In genomic region chr4:139903845-139904244, GRCh38 we compare ENCODE assay signal across 33 cellular contexts.
A peak's percentile ranks its signal among the peaks of the same experiment; 100 is the strongest.
DNase-seq lines count a peak whose midpoint lies in the region; ATAC-seq, FAIRE-seq and TF ChIP-seq lines count a peak whose summit lies in the region.
"Had no signal": no experiment of that assay in that cellular context is flagged by ENCODE, and none has a peak within 500 bp of the region (broad histone marks: within the 10 kb centered on the region; RNA-seq: fewer than 3 reads in every experiment).

No MANE protein-coding gene starts in this region.

- in situ Hi-C loops in GM23248 (cut with MboI) = no loop called here
- in situ Hi-C loops in K562 (cut with MboI) = no loop called here
- in situ Hi-C loops in HepG2 (cut with HindIII; ENCODE audit: extremely low pct_ligation_motif_present, low pct_unique_long_range_greater_than_20kb) = no loop called here

- H3K36me3 ChIP-seq in GM23248 (ENCODE audit: low read depth) (no peaks in the 10 kb centered on the region), K562 (ENCODE audit: control insufficient read depth, insufficient read depth, low read length) (no peaks in the 10 kb centered on the region), HepG2 (replicated peaks in 1 of 2; ENCODE audit: control insufficient read depth in 1 of 2, insufficient read depth in 2 of 2, low read length in 2 of 2) (no peaks in the 10 kb centered on the region)
- H3K36me3 ChIP-seq: ascending aorta, cardiac muscle cell, left lung, right atrium auricular region, SJSA1, stomach, vagina had no signal

- no peak for TF ChIP-seq EP300 in K562 (IDR thresholded peaks at IDR 0.05; ENCODE audit: low read length)
- TF ChIP-seq EP300 in HepG2 (IDR thresholded peaks at IDR 0.05; ENCODE audit: low read depth in 2 of 2, low read length in 2 of 2) = no peak
- TF ChIP-seq EP300 in HepG2 (CRISPR knock-in tag; IDR thresholded peaks at IDR 0.05; ENCODE audit: borderline replicate concordance) = no peak

- no peak overlapping the region for H3K27ac ChIP-seq in GM23248
- no peak overlapping the region for H3K27ac ChIP-seq in K562 (ENCODE audit: extremely low read depth, low read depth, low read length)
- no peak overlapping the region for H3K27ac ChIP-seq in HepG2 (ENCODE audit: extremely low read length, insufficient read depth, low read length)
- H3K27ac ChIP-seq: ascending aorta, cardiac muscle cell, epithelial cell of prostate, left lung, right atrium auricular region, SJSA1, stomach had no signal

- H3K4me3 ChIP-seq in GM23248 (no peak overlapping the region), NB4 (ENCODE audit: low read depth, low read length) (no peak overlapping the region), K562 (no peak overlapping the region), HepG2 (replicated peaks in 1 of 3; ENCODE audit: insufficient read depth in 1 of 3, low read depth in 2 of 3, low read length in 3 of 3) (no peak overlapping the region)
- H3K4me3 ChIP-seq: ascending aorta, cardiac muscle cell, left lung, right atrium auricular region, SJSA1, stomach, vagina had no signal

- CTCF ChIA-PET in K562 (lab: Yijun Ruan, JAX; ENCODE audit: low intra/inter-chr PET ratio) = no interaction called here
- CTCF ChIA-PET in HepG2 (lab: Yijun Ruan, JAX; ENCODE audit: low intra/inter-chr PET ratio, low total read pairs) = no interaction called here

- peaks cover 15% of the 10 kb centered on the region; the same call in 1 of the 2 replicates for H3F3A ChIP-seq in GM23248 (ENCODE audit: insufficient read depth)

- BruUV-seq in K562 (replicated peaks; lab: Mats Ljungman, UMichigan) = no TSS peak
- BruUV-seq in HepG2 (replicated peaks; lab: Mats Ljungman, UMichigan) = no TSS peak

- H2AFZ ChIP-seq in GM23248 (no peak overlapping the region), K562 (ENCODE audit: low read depth, low read length) (no peak overlapping the region), HepG2 (ENCODE audit: low read length) (no peak overlapping the region)

- no peaks in the 10 kb centered on the region for H3K9me3 ChIP-seq in GM23248 (ENCODE audit: low read depth)
- H3K9me3 ChIP-seq in K562 (replicated peaks; ENCODE audit: control insufficient read depth, insufficient read depth, low read depth, low read length) = no peaks in the 10 kb centered on the region
- H3K9me3 ChIP-seq in HepG2 (ENCODE audit: low read length) = no peaks in the 10 kb centered on the region
- H3K9me3 ChIP-seq: ascending aorta, left lung, right atrium auricular region, SJSA1, stomach, vagina had no signal

- POLR2A ChIA-PET in K562 (lab: Yijun Ruan, JAX) = no interaction called here
- POLR2A ChIA-PET in HepG2 (lab: Yijun Ruan, JAX) = no interaction called here

- DNase-seq in GM23248 = peak; percentile 26
- peak; percentile 32 for DNase-seq in NB4 (ENCODE audit: low read depth)
- no peak for DNase-seq in K562 (ENCODE audit: extremely low read depth in 1 of 4, low spot score in 3 of 4)
- no peak for DNase-seq in HepG2 (ENCODE audit: low spot score)
- no peak for DNase-seq in mucosa of gallbladder (ENCODE audit: low spot score)
- DNase-seq: activated B cell treated with CpG ODN at 0.5 μM for 24 hours; activated CD8-positive, alpha-beta memory T cell treated with anti-CD3 and anti-CD28 coated beads, Interleukin-2, amount 10 ng/mL, durations not matched to agents 7 days and 5 days; activated gamma-delta T cell treated with Interleukin-2 at 50 U/mL for 16 hours; activated naive CD8-positive, alpha-beta T cell treated with anti-CD3 and anti-CD28 coated beads, Interleukin-2, amount 10 ng/mL, durations not matched to agents 7 days and 5 days; activated T-cell treated with anti-CD3 and anti-CD28 coated beads, Interleukin-2, amount 50 U/mL, for 48 hours; CD8-positive, alpha-beta memory T cell; DMS 273 treated with DMSO at 0.1 percent for 48 hours; KG1; left lung; mesenchymal stem cell; NCI-H146; posterior cingulate gyrus; RPMI8226; stimulated activated CD4-positive, alpha-beta T cell treated with anti-CD3 and anti-CD28 coated beads, Interleukin-2, amount 100 ng/mL, for 48 hours; stomach; T-cell had no signal

- no peaks in the 10 kb centered on the region for H3K9me2 ChIP-seq in GM23248 (ENCODE audit: insufficient read depth)

- TF ChIP-seq RAD21 in K562 (CRISPR knock-in tag; conservative IDR thresholded peaks at IDR 0.05 in 1 of 2, IDR thresholded peaks at IDR 0.05 in 1 of 2) = no peak
- TF ChIP-seq RAD21 in HepG2 (CRISPR knock-in tag; IDR thresholded peaks at IDR 0.05) = no peak

- H3K4me1 ChIP-seq in GM23248 (ENCODE audit: insufficient read depth) (peaks cover 11% of the 10 kb centered on the region; the same call in 1 of the 2 replicates), K562 (replicated peaks in 1 of 2; ENCODE audit: control insufficient read depth in 2 of 2, insufficient read depth in 2 of 2, low read length in 2 of 2) (no peaks in the 10 kb centered on the region), HepG2 (ENCODE audit: insufficient read depth, low read length) (no peaks in the 10 kb centered on the region)

- H3K9me1 ChIP-seq in K562 (ENCODE audit: control insufficient read depth, insufficient read depth, low read length) = no peaks in the 10 kb centered on the region

- H4K20me1 ChIP-seq in GM23248 (ENCODE audit: insufficient read depth) (no peaks in the 10 kb centered on the region), K562 (replicated peaks; ENCODE audit: control insufficient read depth, insufficient read depth, low read length) (no peaks in the 10 kb centered on the region), HepG2 (ENCODE audit: insufficient read depth, low read length) (no peaks in the 10 kb centered on the region)

- ATAC-seq in K562 (no peak), HepG2 (no peak), GM21717 (IDR thresholded peaks at IDR 0.05; ENCODE audit: unreplicated experiment) (no peak), HG02840 (IDR thresholded peaks at IDR 0.05; ENCODE audit: low FRiP score, unreplicated experiment) (no peak), HG03521 (IDR thresholded peaks at IDR 0.05; ENCODE audit: unreplicated experiment) (no peak)
- ATAC-seq: activated CD8-positive, alpha-beta memory T cell treated with anti-CD3 and anti-CD28 coated beads, Interleukin-2, amount 10 ng/mL, durations not matched to agents 7 days and 5 days; HCT116; left lung; T-cell had no signal

- intact Hi-C loops in K562 (cut with micrococcal nuclease) = no loop called here
- intact Hi-C loops in HepG2 (cut with micrococcal nuclease; ENCODE audit: unreplicated experiment) = no loop called here

- no peak overlapping the region for H3K4me2 ChIP-seq in GM23248 (ENCODE audit: unreplicated experiment)
- no peak overlapping the region for H3K4me2 ChIP-seq in K562 (ENCODE audit: insufficient read depth, low read length)
- no peak overlapping the region for H3K4me2 ChIP-seq in HepG2 (ENCODE audit: low read depth, low read length)

- no peak overlapping the region for H3K9ac ChIP-seq in GM23248
- H3K9ac ChIP-seq in K562 (ENCODE audit: insufficient read depth in 1 of 2, low read depth in 2 of 2, low read length in 2 of 2) = no peak overlapping the region
- no peak overlapping the region for H3K9ac ChIP-seq in HepG2 (ENCODE audit: insufficient read depth, low read depth, low read length)

- no peaks in the 10 kb centered on the region for H3K27me3 ChIP-seq in GM23248 (replicated peaks; ENCODE audit: insufficient read depth)
- H3K27me3 ChIP-seq in K562 (ENCODE audit: control insufficient read depth in 2 of 2, insufficient read depth in 2 of 2, low read length in 2 of 2) = peaks cover 6 to 13% of the 10 kb centered on the region in 2 experiments
- H3K27me3 ChIP-seq in HepG2 (ENCODE audit: control insufficient read depth in 1 of 2, insufficient read depth in 2 of 2, low read length in 2 of 2) = peaks cover 0 to 5% of the 10 kb centered on the region in 2 experiments; a peak in 1 of 5 replicates
- H3K27me3 ChIP-seq: ascending aorta, cardiac muscle cell, left lung, right atrium auricular region, SJSA1, stomach, vagina had no signal

- no peak for FAIRE-seq in K562 (lab: Jason Lieb, UNC)
- FAIRE-seq in HepG2 (lab: Jason Lieb, UNC) = no peak
- FAIRE-seq: colon, islet of Langerhans had no signal

- H3K79me2 ChIP-seq in GM23248 (ENCODE audit: insufficient read depth) (no peaks in the 10 kb centered on the region), K562 (ENCODE audit: control insufficient read depth, insufficient read depth, low read length) (no peaks in the 10 kb centered on the region), HepG2 (ENCODE audit: insufficient read depth, low read length) (no peaks in the 10 kb centered on the region)

- TF ChIP-seq POLR2A in NB4 (IDR thresholded peaks at IDR 0.05; ENCODE audit: extremely low read depth, insufficient read length) (no peak), K562 (conservative IDR thresholded peaks at IDR 0.05) (no peak), HepG2 (IDR thresholded peaks at IDR 0.05; ENCODE audit: insufficient read depth in 1 of 2, low read depth in 2 of 2, low read length in 2 of 2) (no peak)

- no peak for TF ChIP-seq CTCF in NB4 (IDR thresholded peaks at IDR 0.05; ENCODE audit: low read depth, low read length)
- TF ChIP-seq CTCF in K562 (IDR thresholded peaks at IDR 0.05 in 2 of 3, conservative IDR thresholded peaks at IDR 0.05 in 1 of 3; ENCODE audit: insufficient read depth in 2 of 3, low read depth in 1 of 3, low read length in 3 of 3) = no peak
- TF ChIP-seq CTCF in HepG2 (CRISPR knock-in tag; IDR thresholded peaks at IDR 0.05) = no peak

- 94 to 97% methylated on average over 2 of the region's 2 CpGs for WGBS in GM23248 (ENCODE audit: low coverage in 1 of 2, low lambda C conversion rate in 2 of 2, missing lambda C conversion rate in 2 of 2), 2 experiments
- WGBS in K562 (ENCODE audit: insufficient coverage, low coverage, missing lambda C conversion rate) = 0% methylated on average over 2 of the region's 2 CpGs
- WGBS in HepG2 (ENCODE audit: low lambda C conversion rate) = 72% methylated on average over 2 of the region's 2 CpGs

TF ChIP-seq in K562, 482 proteins besides CTCF, POLR2A, EP300 and RAD21 (continues in another document):
- peak; percentile 79 for TF ChIP-seq ATF3 (IDR thresholded peaks at IDR 0.05)
- TF ChIP-seq ATF3 (CRISPR knock-in tag; conservative IDR thresholded peaks at IDR 0.05) = no peak

TF ChIP-seq in HepG2, 621 proteins besides CTCF, POLR2A, EP300 and RAD21 (continues in another document):
- TF ChIP-seq NFE2L1 (CRISPR knock-in tag; IDR thresholded peaks at IDR 0.05; ENCODE audit: borderline replicate concordance) (no peak), BRF2 (CRISPR knock-in tag; IDR thresholded peaks at IDR 0.05) (no peak), GFI1 (CRISPR knock-in tag; IDR thresholded peaks at IDR 0.05; ENCODE audit: borderline replicate concordance) (no peak), CREB1 (IDR thresholded peaks at IDR 0.05) (0 out of 2 replicates have a peak, but pooled peaks have one; percentile 39), CREB1 (CRISPR knock-in tag; IDR thresholded peaks at IDR 0.05) (no peak)

Comparison
In these comparisons a context has a peak if more than half of its experiments do, and no peak if none do; other contexts are left out.
1. DNase-seq: peak in GM23248 (single experiment) and NB4 (single experiment); none in K562 (0 of 4), HepG2 (single experiment) and mucosa of gallbladder (single experiment).